In genomic region chr15:53918180-53919079, GRCh38 we compare ENCODE assay signal across 1 cellular context.
A peak's percentile ranks its signal among the peaks of the same experiment; 100 is the strongest.
TF ChIP-seq lines count a peak whose summit lies in the region.

No MANE protein-coding gene starts in this region.

TF ChIP-seq in HepG2, 621 proteins besides CTCF, POLR2A, EP300 and RAD21 (continued from another document and continues in another):
- TF ChIP-seq ZNF280D (CRISPR knock-in tag; IDR thresholded peaks at IDR 0.05) (no peak), PRDM10 (CRISPR knock-in tag; IDR thresholded peaks at IDR 0.05; ENCODE audit: low read depth) (no peak), HMG20B (CRISPR knock-in tag; conservative IDR thresholded peaks at IDR 0.05) (no peak), KLF13 (CRISPR knock-in tag; IDR thresholded peaks at IDR 0.05) (no peak), HNRNPLL (IDR thresholded peaks at IDR 0.05; ENCODE audit: low read depth, low read length, poor library complexity, severe bottlenecking) (no peak), ZNF720 (CRISPR knock-in tag; IDR thresholded peaks at IDR 0.05) (no peak), GLMP (CRISPR knock-in tag; IDR thresholded peaks at IDR 0.05; ENCODE audit: borderline replicate concordance) (no peak), SALL1 (CRISPR knock-in tag; IDR thresholded peaks at IDR 0.05) (peak; percentile 56), MTA1 (CRISPR knock-in tag; IDR thresholded peaks at IDR 0.05; ENCODE audit: borderline replicate concordance) (no peak), ZNF891 (CRISPR knock-in tag; IDR thresholded peaks at IDR 0.05) (no peak), ZNF10 (CRISPR knock-in tag; IDR thresholded peaks at IDR 0.05; ENCODE audit: borderline replicate concordance, low read depth) (no peak), ZNF367 (CRISPR knock-in tag; IDR thresholded peaks at IDR 0.05; ENCODE audit: borderline replicate concordance) (no peak), ZNF414 (CRISPR knock-in tag; IDR thresholded peaks at IDR 0.05) (no peak), PRDM4 (CRISPR knock-in tag; IDR thresholded peaks at IDR 0.05; ENCODE audit: borderline replicate concordance) (no peak), HNF1B (CRISPR knock-in tag; IDR thresholded peaks at IDR 0.05) (0 out of 2 replicates have a peak, but pooled peaks have one; percentile 53), NFIB (CRISPR knock-in tag; IDR thresholded peaks at IDR 0.05; ENCODE audit: borderline replicate concordance) (no peak), ZNF280B (CRISPR knock-in tag; IDR thresholded peaks at IDR 0.05; ENCODE audit: borderline replicate concordance) (no peak), TCF12 (IDR thresholded peaks at IDR 0.05) (no peak), TCF12 (CRISPR knock-in tag; IDR thresholded peaks at IDR 0.05) (no peak), CERS6 (CRISPR knock-in tag; IDR thresholded peaks at IDR 0.05) (no peak), ZBTB39 (CRISPR knock-in tag; IDR thresholded peaks at IDR 0.05) (no peak), ZFP36L2 (CRISPR knock-in tag; IDR thresholded peaks at IDR 0.05) (no peak), ZNF180 (CRISPR knock-in tag; IDR thresholded peaks at IDR 0.05; ENCODE audit: borderline replicate concordance, low read depth) (no peak), ZNF550 (CRISPR knock-in tag; IDR thresholded peaks at IDR 0.05; ENCODE audit: borderline replicate concordance) (no peak), MAZ (IDR thresholded peaks at IDR 0.05; ENCODE audit: borderline replicate concordance, low read depth, low read length) (no peak), MAZ (CRISPR knock-in tag; IDR thresholded peaks at IDR 0.05; ENCODE audit: low read depth) (no peak), ZNF784 (CRISPR knock-in tag; IDR thresholded peaks at IDR 0.05; ENCODE audit: borderline replicate concordance) (no peak), U2AF1 (optimal IDR thresholded peaks at IDR 0.05; ENCODE audit: low read depth, low read length) (no peak), SOX13 (IDR thresholded peaks at IDR 0.05) (no peak), SOX13 (CRISPR knock-in tag; conservative IDR thresholded peaks at IDR 0.05 in 1 of 2, IDR thresholded peaks at IDR 0.05 in 1 of 2) (0 out of 4 replicates have a peak, but pooled peaks of 1 of the 2 experiments have one; percentile 11), ZMAT3 (CRISPR knock-in tag; conservative IDR thresholded peaks at IDR 0.05) (no peak), CEBPB (IDR thresholded peaks at IDR 0.05; ENCODE audit: borderline replicate concordance, low read depth, low read length) (no peak), ZNF740 (CRISPR knock-in tag; IDR thresholded peaks at IDR 0.05) (no peak), ZBTB20 (CRISPR knock-in tag; IDR thresholded peaks at IDR 0.05; ENCODE audit: borderline replicate concordance, low read depth) (no peak), ZNF547 (CRISPR knock-in tag; IDR thresholded peaks at IDR 0.05) (no peak)
